7 cellular contexts compared by ENCODE assay signal in genomic region chr5:180089628-180090027, GRCh38. TPM values are rescaled to one million over a fixed set of nuclear protein-coding genes. Genes with fewer than 3 reads are reported as not detected.
DNase-seq lines count a peak whose midpoint lies in the region; ATAC-seq, FAIRE-seq and TF ChIP-seq lines count a peak whose summit lies in the region.
"Not testable (repeated sequence)": the region's sequence is repeated elsewhere in the genome, so short reads cannot be mapped to it uniquely, and the experiment has no call there.

No MANE protein-coding gene starts in this region.

- TF ChIP-seq EP300 in neural cell (conservative IDR thresholded peaks at IDR 0.05; ENCODE audit: poor library complexity, severe bottlenecking) = not testable (repeated sequence)

- not testable (repeated sequence) for H3K36me3 ChIP-seq in esophagus squamous epithelium; keratinocyte (ENCODE audit: control insufficient read depth in 2 of 2, extremely low read depth in 1 of 2, insufficient read depth in 2 of 2, low read length in 2 of 2); neural cell (ENCODE audit: insufficient read depth, low read length); spleen

- not testable (repeated sequence) for TF ChIP-seq CTCF in Calu3 (IDR thresholded peaks at IDR 0.05; ENCODE audit: unreplicated experiment); astrocyte of the cerebellum (IDR thresholded peaks at IDR 0.05; ENCODE audit: low read depth, low read length, missing control alignments); esophagus squamous epithelium (IDR thresholded peaks at IDR 0.05); keratinocyte (optimal IDR thresholded peaks at IDR 0.05 in 1 of 3, IDR thresholded peaks at IDR 0.05 in 1 of 3, conservative IDR thresholded peaks at IDR 0.05 in 1 of 3; ENCODE audit: extremely low read depth in 1 of 3, insufficient read depth in 2 of 3, low read length in 3 of 3); neural cell (IDR thresholded peaks at IDR 0.05; ENCODE audit: poor library complexity, severe bottlenecking); spleen (IDR thresholded peaks at IDR 0.05 in 8 of 11, conservative IDR thresholded peaks at IDR 0.05 in 3 of 11)

- TF ChIP-seq POLR2A in esophagus squamous epithelium (IDR thresholded peaks at IDR 0.05); spleen (IDR thresholded peaks at IDR 0.05): not testable (repeated sequence)

- peak overlapping the region; percentile 72 for H3K4me3 Mint-ChIP-seq in Calu3 (ENCODE audit: low read depth, unreplicated experiment)
- H3K4me3 Mint-ChIP-seq in T-helper 17 cell = not testable (repeated sequence)

- H3K27me3 Mint-ChIP-seq in Calu3 (ENCODE audit: unreplicated experiment) = peaks cover 19% of the 10 kb centered on the region
- H3K27me3 Mint-ChIP-seq in T-helper 17 cell = not testable (repeated sequence)

- H3K79me2 ChIP-seq in keratinocyte (ENCODE audit: control insufficient read depth, insufficient read depth, low read length); neural cell (replicated peaks; ENCODE audit: insufficient read depth, low read length): not testable (repeated sequence)

- not testable (repeated sequence) for H3K9ac ChIP-seq in keratinocyte (ENCODE audit: control insufficient read depth, extremely low read depth, insufficient read depth, low read length); neural cell (ENCODE audit: low read length)

- peaks cover 5 to 18% (median 5%) of the 10 kb centered on the region in 3 donors for H3K4me1 ChIP-seq in esophagus squamous epithelium
- not testable (repeated sequence) for H3K4me1 ChIP-seq in keratinocyte (ENCODE audit: control insufficient read depth, extremely low read depth, insufficient read depth, low read length)
- peaks cover 0 to 47% (median 16%) of the 10 kb centered on the region in 6 donors for H3K4me1 ChIP-seq in spleen

- FAIRE-seq in keratinocyte (lab: Jason Lieb, UNC) = not testable (repeated sequence)

- in situ Hi-C loops in astrocyte of the cerebellum (cut with HindIII; ENCODE audit: low sequenced_read_pairs) = not testable (repeated sequence)

- H3K9me1 ChIP-seq in keratinocyte (ENCODE audit: control insufficient read depth, extremely low read depth, insufficient read depth, low read length) = not testable (repeated sequence)

- H3K9me2 ChIP-seq in neural cell (ENCODE audit: insufficient read depth, low read length) = not testable (repeated sequence)

- dilution Hi-C loops in keratinocyte (cut with MboI; ENCODE audit: extremely low pct_ligation_motif_present, low sequenced_read_pairs) = not testable (repeated sequence)

- H3K27me3 ChIP-seq in esophagus squamous epithelium; keratinocyte (ENCODE audit: control insufficient read depth, extremely low read depth, insufficient read depth, low read length); neural cell (ENCODE audit: insufficient read depth, low read depth, low read length): not testable (repeated sequence)
- peaks cover 0 to 13% (median 0%) of the 10 kb centered on the region in 7 donors for H3K27me3 ChIP-seq in spleen (replicated peaks in 1 of 7)

- H3K4me2 ChIP-seq in keratinocyte (ENCODE audit: control insufficient read depth, extremely low read depth, insufficient read depth, low read depth, low read length) = peak overlapping the region; percentile 75
- H3K4me2 ChIP-seq in neural cell (ENCODE audit: low read length) = not testable (repeated sequence)

- CTCF ChIA-PET in Calu3 (lab: Charles Lee) = interaction anchor here (0.7 kb wide), 4 partner anchors 11 to 269 kb away, joined by 3 to 4 read pairs (median 4); no protein-coding TSS in a partner anchor

- not testable (repeated sequence) for ATAC-seq in T-helper 17 cell

- H3K27ac Mint-ChIP-seq in Calu3 (ENCODE audit: unreplicated experiment) = not testable (repeated sequence)
- H3K27ac Mint-ChIP-seq in T-helper 17 cell = peak overlapping the region; percentile 94

- H3K4me1 Mint-ChIP-seq in Calu3 (ENCODE audit: low read depth, unreplicated experiment) (peaks cover 22% of the 10 kb centered on the region), T-helper 17 cell (peaks cover 16% of the 10 kb centered on the region)

- DNase-seq in Calu3; T-helper 17 cell; astrocyte of the cerebellum (ENCODE audit: low read depth); esophagus squamous epithelium (lab: John Stamatoyannopoulos, UW); keratinocyte (ENCODE audit: low read depth, low spot score); spleen: not testable (repeated sequence)

- intact Hi-C loops in Calu3 (cut with micrococcal nuclease; ENCODE audit: unreplicated experiment) = loop anchor here (10.0 kb wide), 1 partner anchor 175 kb away; no protein-coding TSS in a partner anchor
- intact Hi-C loops in esophagus squamous epithelium (cut with DNase I); spleen (cut with DNase I; ENCODE audit: low total_unique reads): not testable (repeated sequence)

- WGBS in esophagus squamous epithelium, 2 donors = 77 to 83% methylated on average over 18 of the region's 18 CpGs
- 72 to 83% (median 75%) methylated on average over 18 of the region's 18 CpGs for WGBS in spleen, 5 donors

- H3K9me3 ChIP-seq in T-helper 17 cell (ENCODE audit: control insufficient read depth, low read length, poor library complexity, severe bottlenecking); esophagus squamous epithelium; keratinocyte (ENCODE audit: control insufficient read depth, low read depth, low read length); neural cell (ENCODE audit: low read length); spleen: not testable (repeated sequence)

- H3K4me3 ChIP-seq in astrocyte of the cerebellum (ENCODE audit: low read depth, low read length) (peak overlapping the region; percentile 49), esophagus squamous epithelium (peak overlapping the region in 3 of 4 donors; percentile 52 to 73 (median 55)), neural cell (ENCODE audit: low read length) (peak overlapping the region; percentile 63), spleen (peak overlapping the region in 6 of 8 donors; percentile 34 to 72 (median 48))
- H3K4me3 ChIP-seq in keratinocyte (ENCODE audit: control insufficient read depth in 2 of 3, extremely low read depth in 1 of 3, insufficient read depth in 2 of 3, low read depth in 1 of 3, low read length in 3 of 3) = not testable (repeated sequence)

- BruUV-seq in Calu3 (replicated peaks; lab: Mats Ljungman, UMichigan) = not testable (repeated sequence)

- H3K27ac ChIP-seq in esophagus squamous epithelium (peak overlapping the region in 2 of 4 donors; percentile 67 to 80), spleen (peak overlapping the region in 4 of 8 donors; percentile 64 to 76 (median 70))
- H3K27ac ChIP-seq in keratinocyte (ENCODE audit: control insufficient read depth, insufficient read depth, low read length); neural cell (ENCODE audit: low read length): not testable (repeated sequence)

- not testable (repeated sequence) for H4K20me1 ChIP-seq in keratinocyte (ENCODE audit: control insufficient read depth, extremely low read depth, insufficient read depth, low read length); neural cell (ENCODE audit: insufficient read depth)

- peaks cover 13% of the 10 kb centered on the region for H3K36me3 Mint-ChIP-seq in Calu3 (ENCODE audit: insufficient read depth, unreplicated experiment)
- H3K36me3 Mint-ChIP-seq in T-helper 17 cell (ENCODE audit: low read depth) = not testable (repeated sequence)

- H3K9me3 Mint-ChIP-seq in Calu3 (ENCODE audit: low read depth, unreplicated experiment) = not testable (repeated sequence)

- TF ChIP-seq RAD21 in neural cell (conservative IDR thresholded peaks at IDR 0.05) = not testable (repeated sequence)

- H2AFZ ChIP-seq in keratinocyte (ENCODE audit: control insufficient read depth, low read length); neural cell (ENCODE audit: low read depth, low read length): not testable (repeated sequence)

- not testable (repeated sequence) for H3F3A ChIP-seq in neural cell (ENCODE audit: insufficient read depth, low read length, poor library complexity, severe bottlenecking)

RNA-seq across cellular contexts. Expression of gene RNF130, which starts 18.1 kb away (rescaled TPM):
- total RNA-seq in Calu3 (2022) (27.0 and 34.0 TPM in 2 replicates), T-helper 17 cell (10 to 100 TPM; 10.8 to 15.3 TPM), esophagus squamous epithelium (10 to 100 TPM in 3 of 4 donors, 1 to 10 TPM in 1; 9.1 to 54.6 (median 19.1) TPM), spleen (100 to 1,000 TPM in 1 of 7 donors, 10 to 100 TPM in 6; 64.5 to 119 (median 84.1) TPM)
- polyA plus RNA-seq in keratinocyte (15.1 to 20.0 TPM (median 17.5 TPM) in 3 replicates), neural cell (48.7 and 62.8 TPM in 2 replicates), spleen (10 to 100 TPM; 44.1 to 57.0 (median 45.4) TPM)
- 9.3 TPM for polyA plus RNA-seq in keratinocyte (2011; ENCODE audit: low read depth)
- 13.7 and 23.8 TPM in 2 replicates for polyA plus RNA-seq in keratinocyte (2011; cell fraction: cytosol; rRNA removed)
- 12.1 and 12.9 TPM in 2 replicates for polyA plus RNA-seq in keratinocyte (2011; cell fraction: nucleus; rRNA removed)
- polyA plus RNA-seq in keratinocyte (2012; ENCODE audit: low replicate concordance) = 7.4 and 12.0 TPM in 2 replicates
- polyA minus RNA-seq in keratinocyte (7.6 to 10.0 TPM (median 9.0 TPM) in 3 replicates), neural cell (110 and 143 TPM in 2 replicates)
- 10.6 TPM for polyA minus RNA-seq in keratinocyte (2011; cell fraction: cytosol; rRNA and poly(A)+ RNA removed)
- 4.1 and 14.0 TPM in 2 replicates for polyA minus RNA-seq in keratinocyte (2011; cell fraction: nucleus; rRNA and poly(A)+ RNA removed)
